Comparison of ENCODE assay signal across 1 cellular context in the genomic region with DNA sequence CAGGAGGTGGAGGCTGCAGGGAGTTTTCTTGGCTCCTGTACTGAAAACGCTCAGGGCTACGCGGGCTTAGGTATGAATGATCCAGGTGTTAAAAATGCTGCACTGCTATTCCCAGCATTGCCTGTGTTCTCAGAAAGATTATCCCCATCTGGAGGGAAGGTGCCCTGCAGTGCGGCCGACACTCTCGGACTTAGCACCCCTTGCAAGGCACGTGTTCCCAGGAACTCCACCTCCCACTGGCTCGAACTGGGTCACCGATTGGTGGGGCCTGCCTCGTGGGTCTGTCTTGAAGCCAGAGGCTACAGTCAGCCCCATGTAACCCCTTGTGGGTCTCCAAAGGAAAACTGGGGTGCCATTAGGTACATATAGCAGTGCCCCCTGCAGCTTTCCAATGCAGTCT.
A peak's percentile ranks its signal among the peaks of the same experiment; 100 is the strongest.
TF ChIP-seq lines count a peak whose summit lies in the region.

No MANE protein-coding gene starts in this region.

TF ChIP-seq in HepG2, 621 proteins besides CTCF, POLR2A, EP300 and RAD21 (continued from another document):
- TF ChIP-seq FUBP1 (CRISPR knock-in tag; IDR thresholded peaks at IDR 0.05; ENCODE audit: borderline replicate concordance) (no peak), MYC (CRISPR knock-in tag; IDR thresholded peaks at IDR 0.05; ENCODE audit: borderline replicate concordance) (peak; percentile 65; the same call in 1 of the 2 replicates), JARID2 (CRISPR knock-in tag; IDR thresholded peaks at IDR 0.05; ENCODE audit: insufficient replicate concordance) (no peak), ZBTB21 (CRISPR knock-in tag; IDR thresholded peaks at IDR 0.05) (no peak), BCL6 (CRISPR knock-in tag; IDR thresholded peaks at IDR 0.05) (no peak), ZNF674 (CRISPR knock-in tag; IDR thresholded peaks at IDR 0.05; ENCODE audit: low read depth) (no peak), HDAC2 (CRISPR knock-in tag; IDR thresholded peaks at IDR 0.05) (no peak), ZBTB49 (CRISPR knock-in tag; IDR thresholded peaks at IDR 0.05; ENCODE audit: borderline replicate concordance) (no peak)
- TF ChIP-seq, protein P1, sequence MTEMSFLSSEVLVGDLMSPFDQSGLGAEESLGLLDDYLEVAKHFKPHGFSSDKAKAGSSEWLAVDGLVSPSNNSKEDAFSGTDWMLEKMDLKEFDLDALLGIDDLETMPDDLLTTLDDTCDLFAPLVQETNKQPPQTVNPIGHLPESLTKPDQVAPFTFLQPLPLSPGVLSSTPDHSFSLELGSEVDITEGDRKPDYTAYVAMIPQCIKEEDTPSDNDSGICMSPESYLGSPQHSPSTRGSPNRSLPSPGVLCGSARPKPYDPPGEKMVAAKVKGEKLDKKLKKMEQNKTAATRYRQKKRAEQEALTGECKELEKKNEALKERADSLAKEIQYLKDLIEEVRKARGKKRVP (CRISPR knock-in tag; IDR thresholded peaks at IDR 0.05), result no peak
